18 cellular contexts compared by ENCODE assay signal in the genomic region with DNA sequence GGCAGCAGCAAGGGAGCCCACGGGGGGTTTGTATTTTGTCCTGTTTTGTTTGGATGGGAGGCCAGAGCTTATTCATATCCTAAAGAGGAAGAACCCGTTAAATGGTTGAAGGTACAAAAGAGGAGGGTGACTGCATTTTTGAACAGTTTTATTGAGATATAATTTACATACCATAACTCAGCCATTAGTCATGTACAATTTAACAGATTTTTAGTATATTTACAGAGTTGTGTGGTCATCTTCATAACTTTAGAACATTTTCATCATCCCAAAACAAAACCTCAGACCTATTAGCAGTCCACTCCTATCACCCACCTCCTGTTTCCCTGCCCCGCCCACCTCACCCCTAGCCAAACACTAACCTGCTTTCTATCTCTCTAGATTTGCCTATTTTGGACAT. TPM values are rescaled to one million over a fixed set of nuclear protein-coding genes. Genes with fewer than 3 reads are reported as not detected.
DNase-seq lines count a peak whose midpoint lies in the region; ATAC-seq and TF ChIP-seq lines count a peak whose summit lies in the region.
"Had no signal": no experiment of that assay in that cellular context is flagged by ENCODE, and none has a peak within 500 bp of the region (broad histone marks: within the 10 kb centered on the region; RNA-seq: fewer than 3 reads in every experiment).

No MANE protein-coding gene starts in this region.

- H3K27me3 Mint-ChIP-seq in activated T-helper 17 cell treated with anti-CD3 and anti-CD28 coated beads, Interleukin-2, amount 50 U/mL, for 72 hours = no peaks in the 10 kb centered on the region

- in situ Hi-C loops in G401 (cut with HindIII; ENCODE audit: low sequenced_read_pairs) = no loop called here

- H3K4me3 Mint-ChIP-seq in activated T-helper 17 cell treated with anti-CD3 and anti-CD28 coated beads, Interleukin-2, amount 50 U/mL, for 72 hours = peak overlapping the region; percentile 63
- H3K4me3 Mint-ChIP-seq: GM23338 had no signal

- DNase-seq in AG08396 (ENCODE audit: low spot score) (peak; percentile 16), GM03348 (ENCODE audit: low spot score) (peak; percentile 11), iris pigment epithelial cell (ENCODE audit: low read depth) (peak; percentile 46), GM10266 (ENCODE audit: extremely low spot score) (no peak), OCI-M1 (lab: John Stamatoyannopoulos, UW) (no peak), G401 (ENCODE audit: low spot score) (no peak)
- DNase-seq: C1 segment of cervical spinal cord; Caco-2; DMS53; GDM1; KBM-7; NCI-H1092; NCI-H1694; NCI-H345; NCI-H526 treated with DMSO at 0.1 percent for 48 hours; NK-92 treated with Interleukin-12 subunit alpha and Interleukin-12 subunit beta, amount 100 ng/mL, for 24 hours had no signal

- H3K27ac Mint-ChIP-seq in activated T-helper 17 cell treated with anti-CD3 and anti-CD28 coated beads, Interleukin-2, amount 50 U/mL, for 72 hours = no peak overlapping the region
- H3K27ac Mint-ChIP-seq: GM23338 had no signal

- no peak for TF ChIP-seq CTCF in GM10266 (IDR thresholded peaks at IDR 0.05; ENCODE audit: control insufficient read depth, insufficient read depth, low read depth, missing control alignments)

- H3K4me1 Mint-ChIP-seq in activated T-helper 17 cell treated with anti-CD3 and anti-CD28 coated beads, Interleukin-2, amount 50 U/mL, for 72 hours = peaks cover 18% of the 10 kb centered on the region
- H3K4me1 Mint-ChIP-seq: GM23338 had no signal

- H3K36me3 Mint-ChIP-seq in activated T-helper 17 cell treated with anti-CD3 and anti-CD28 coated beads, Interleukin-2, amount 50 U/mL, for 72 hours (ENCODE audit: low read depth) = peaks cover 62% of the 10 kb centered on the region

- peak; percentile 16 for ATAC-seq in activated T-helper 17 cell treated with anti-CD3 and anti-CD28 coated beads, Interleukin-2, amount 50 U/mL, for 72 hours (replicated peaks)
- ATAC-seq: GM23338 had no signal

- peaks cover 3% of the 10 kb centered on the region for H3K9me3 Mint-ChIP-seq in activated T-helper 17 cell treated with anti-CD3 and anti-CD28 coated beads, Interleukin-2, amount 50 U/mL, for 72 hours
- H3K9me3 Mint-ChIP-seq: GM23338 had no signal

RNA-seq across cellular contexts. Expression of gene NRDE2, which starts 12.6 kb away (rescaled TPM):
- 10 to 100 TPM; 26.4 to 37.3 TPM for total RNA-seq in activated T-helper 17 cell treated with anti-CD3 and anti-CD28 coated beads, Interleukin-2, amount 50 U/mL, for 72 hours
- total RNA-seq in G401 (2014; rRNA removed; shearing (Covaris generic)) = 15.4 and 18.1 TPM in 2 replicates

Comparison
In these comparisons a context has a peak if more than half of its experiments do, and no peak if none do; other contexts are left out.
1. DNase-seq: peak in AG08396 (single experiment), GM03348 (single experiment) and iris pigment epithelial cell (single experiment); none in GM10266 (single experiment), OCI-M1 (single experiment) and G401 (single experiment).